Comparison of ENCODE assay signal across 8 cellular contexts in the genomic region with DNA sequence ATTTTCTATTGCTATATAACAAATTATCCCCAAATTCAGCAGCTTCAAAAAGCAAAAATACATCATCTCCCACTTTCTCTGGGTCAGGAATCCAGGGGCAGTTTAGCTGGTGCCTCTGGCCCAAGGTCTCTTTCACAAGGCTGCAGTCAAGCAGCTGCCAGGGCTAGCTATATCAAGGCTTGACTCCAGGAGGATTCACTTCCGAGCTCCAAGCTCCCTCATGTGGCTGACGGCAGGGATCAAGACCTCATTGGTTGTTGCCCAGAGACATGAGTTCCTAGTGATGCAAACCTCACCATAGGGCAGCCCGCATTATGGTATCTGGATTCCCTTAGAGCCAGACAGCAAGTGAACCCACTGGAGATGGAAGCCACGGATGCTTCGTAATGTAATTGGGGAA. TPM values are rescaled to one million over a fixed set of nuclear protein-coding genes. Genes with fewer than 3 reads are reported as not detected.
DNase-seq lines count a peak whose midpoint lies in the region; ATAC-seq and TF ChIP-seq lines count a peak whose summit lies in the region.

No MANE protein-coding gene starts in this region.

- DNase-seq in GM03348 (ENCODE audit: low spot score) (peak; percentile 74), Panc1 (ENCODE audit: low read depth, low spot score) (peak; percentile 35), fibroblast of the conjunctiva (ENCODE audit: low read depth) (peak; percentile 21), posterior cingulate gyrus (peak in 8 of 10 donors; percentile 16 to 94 (median 58)), NK-92 (lab: John Stamatoyannopoulos, UW; ENCODE audit: unreplicated experiment) (no peak)

- no peaks in the 10 kb centered on the region for H3K4me1 ChIP-seq in Panc1 (ENCODE audit: control insufficient read depth, insufficient read depth, low read length)

- intact Hi-C loops in Panc1 (cut with micrococcal nuclease; ENCODE audit: unreplicated experiment) (no loop called here), posterior cingulate gyrus (cut with DNase I) (loop anchor here (1.0 kb wide), 1 partner anchor 185 kb away; no protein-coding TSS in a partner anchor)

- no peaks in the 10 kb centered on the region for H3K36me3 ChIP-seq in Panc1 (ENCODE audit: control insufficient read depth, insufficient read depth, low read length)

- H3K4me3 ChIP-seq in Panc1 (ENCODE audit: low read depth in 2 of 2, low read length in 2 of 2), result no peak overlapping the region

- no TSS peak for BruUV-seq in Panc1 (replicated peaks; lab: Mats Ljungman, UMichigan)

- CTCF ChIA-PET in Panc1 (lab: Charles Lee), result interaction anchor here (0.6 to 1.2 kb wide), 3 partner anchors 45 to 185 kb away, joined by 3 read pairs; no protein-coding TSS in a partner anchor

- no peaks in the 10 kb centered on the region for H3K9me3 ChIP-seq in Panc1 (ENCODE audit: control insufficient read depth, insufficient read depth, low read depth, low read length)

- in situ Hi-C loops in Panc1 (cut with HindIII; ENCODE audit: low pct_unique_long_range_greater_than_20kb, low sequenced_read_pairs), result no loop called here

- no peaks in the 10 kb centered on the region for H3K27me3 ChIP-seq in Panc1 (ENCODE audit: control insufficient read depth, insufficient read depth, low read length)

- H3K27ac ChIP-seq in Panc1 (ENCODE audit: low read length), result no peak overlapping the region

- peak; percentile 56 for TF ChIP-seq CTCF in Panc1 (IDR thresholded peaks at IDR 0.05)

- peak; percentile 87 for ATAC-seq in Panc1
- ATAC-seq in HG03457 (IDR thresholded peaks at IDR 0.05; ENCODE audit: unreplicated experiment), result no peak
- no peak for ATAC-seq in GM21619 (IDR thresholded peaks at IDR 0.05; ENCODE audit: unreplicated experiment)
- ATAC-seq in HG03571 (IDR thresholded peaks at IDR 0.05; ENCODE audit: unreplicated experiment), result no peak

- POLR2A ChIA-PET in Panc1 (lab: Charles Lee), result no interaction called here

RNA-seq across cellular contexts. Expression of gene VNN1, which starts 1.3 kb away (rescaled TPM):
- total RNA-seq in Panc1 (2021; ENCODE audit: unreplicated experiment), result not detected
- polyA plus RNA-seq in Panc1 (2012; ENCODE audit: insufficient read length), result not detected

RNA-seq across cellular contexts. Expression of gene VNN2, which starts 42.5 kb away (rescaled TPM):
- total RNA-seq in Panc1 (2021; ENCODE audit: unreplicated experiment), result 0.18 TPM
- not detected for polyA plus RNA-seq in Panc1 (2012; ENCODE audit: insufficient read length)

RNA-seq across cellular contexts. Expression of gene TAAR1, which starts 56.2 kb away (rescaled TPM):
- not detected for total RNA-seq in Panc1 (2021; ENCODE audit: unreplicated experiment)
- polyA plus RNA-seq in Panc1 (2012; ENCODE audit: insufficient read length), result not detected
